8 cellular contexts compared by ENCODE assay signal in the genomic region with DNA sequence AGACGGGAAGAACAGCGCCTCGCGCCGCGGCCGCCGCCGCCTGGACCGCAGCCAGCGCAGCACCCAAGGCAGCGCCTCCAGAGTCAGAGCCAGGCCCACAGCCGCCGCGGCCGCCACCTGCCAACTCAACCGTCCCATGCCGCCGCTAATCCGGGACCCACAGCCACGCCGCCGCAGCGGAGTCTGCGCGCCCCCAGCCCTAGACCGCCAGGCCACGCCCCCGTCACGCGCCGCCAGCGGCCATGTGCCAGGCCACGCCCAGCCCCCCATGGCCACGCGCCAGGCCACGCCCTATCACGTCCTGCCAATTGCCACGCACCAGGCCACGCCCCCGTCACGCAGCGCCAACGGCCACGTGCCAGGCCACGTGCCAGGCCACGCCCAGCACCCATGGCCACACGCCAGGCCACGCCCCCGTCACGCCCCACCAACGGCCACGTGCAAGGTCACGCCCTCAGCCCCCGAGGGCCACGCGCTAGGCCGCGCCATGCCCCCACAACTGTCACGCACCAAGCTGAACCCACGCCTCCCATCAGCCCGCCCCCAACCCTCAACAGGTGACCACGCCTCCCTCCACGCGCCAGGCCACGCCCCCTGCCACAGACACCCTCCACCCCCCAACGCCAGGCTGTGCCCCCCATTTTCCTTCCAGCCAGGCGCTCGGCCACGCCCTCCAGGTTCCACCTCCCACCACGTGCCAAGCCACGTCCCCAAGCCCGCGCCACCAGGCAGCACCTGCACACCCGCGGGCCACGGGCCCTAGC. TPM values are rescaled to one million over a fixed set of nuclear protein-coding genes. Genes with fewer than 3 reads are reported as not detected.
A peak's percentile ranks its signal among the peaks of the same experiment; 100 is the strongest.
DNase-seq lines count a peak whose midpoint lies in the region; ATAC-seq lines count a peak whose summit lies in the region.

A gene with protein sequence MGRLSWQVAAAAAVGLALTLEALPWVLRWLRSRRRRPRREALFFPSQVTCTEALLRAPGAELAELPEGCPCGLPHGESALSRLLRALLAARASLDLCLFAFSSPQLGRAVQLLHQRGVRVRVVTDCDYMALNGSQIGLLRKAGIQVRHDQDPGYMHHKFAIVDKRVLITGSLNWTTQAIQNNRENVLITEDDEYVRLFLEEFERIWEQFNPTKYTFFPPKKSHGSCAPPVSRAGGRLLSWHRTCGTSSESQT (minus strand): TSS at position 185 of the 764 bp plus-strand sequence. CDS start 47 bp downstream, at position 138.

- peak within 1 kb of the TSS; percentile 78 for H3K4me3 Mint-ChIP-seq in stimulated activated effector memory CD8-positive, alpha-beta T cell treated with anti-CD3 and anti-CD28 coated beads, Interleukin-12 subunit alpha, Interleukin-12 subunit beta, amount 100 ng/mL, for 72 hours

- peaks cover 27% of the 10 kb centered on the region for H3K4me1 Mint-ChIP-seq in stimulated activated effector memory CD8-positive, alpha-beta T cell treated with anti-CD3 and anti-CD28 coated beads, Interleukin-12 subunit alpha, Interleukin-12 subunit beta, amount 100 ng/mL, for 72 hours

- peak within 1 kb of the TSS; percentile 95 for H3K27ac Mint-ChIP-seq in stimulated activated effector memory CD8-positive, alpha-beta T cell treated with anti-CD3 and anti-CD28 coated beads, Interleukin-12 subunit alpha, Interleukin-12 subunit beta, amount 100 ng/mL, for 72 hours

- H3K9me3 Mint-ChIP-seq in stimulated activated effector memory CD8-positive, alpha-beta T cell treated with anti-CD3 and anti-CD28 coated beads, Interleukin-12 subunit alpha, Interleukin-12 subunit beta, amount 100 ng/mL, for 72 hours: no peaks in the 10 kb centered on the region

- DNase-seq in NCI-H1436 (lab: John Stamatoyannopoulos, UW): peak; percentile 74
- DNase-seq in NCI-H1436 treated with DMSO at 0.1 percent for 48 hours (lab: John Stamatoyannopoulos, UW): no peak
- peak; percentile 61 for DNase-seq in NCI-H774 (lab: John Stamatoyannopoulos, UW)
- DNase-seq in activated CD4-positive, alpha-beta T cell treated with anti-CD3 and anti-CD28 coated beads, Interleukin-2, amount 50 U/mL, for 1 hour: peak; percentile 93
- DNase-seq in dermis blood vessel endothelial cell: peak; percentile 83
- DNase-seq in mucosa of gallbladder (ENCODE audit: low spot score): peak; percentile 76
- DNase-seq in stimulated activated effector memory CD8-positive, alpha-beta T cell treated with anti-CD3 and anti-CD28 coated beads, Interleukin-12 subunit alpha, Interleukin-12 subunit beta, amount 100 ng/mL, for 72 hours (ENCODE audit: low spot score in 2 of 2): peak; percentile 78 to 94

- peak; percentile 56 for ATAC-seq in HG03159 (IDR thresholded peaks at IDR 0.05; ENCODE audit: unreplicated experiment)
- peak; percentile 72 for ATAC-seq in stimulated activated effector memory CD8-positive, alpha-beta T cell treated with anti-CD3 and anti-CD28 coated beads, Interleukin-12 subunit alpha, Interleukin-12 subunit beta, amount 100 ng/mL, for 72 hours

- H3K36me3 Mint-ChIP-seq in stimulated activated effector memory CD8-positive, alpha-beta T cell treated with anti-CD3 and anti-CD28 coated beads, Interleukin-12 subunit alpha, Interleukin-12 subunit beta, amount 100 ng/mL, for 72 hours: peaks cover 45% of the 10 kb centered on the region

RNA-seq across cellular contexts. Expression of the gene that starts here (rescaled TPM):
- 1.4 and 2.0 TPM in 2 replicates for total RNA-seq in dermis blood vessel endothelial cell
- 6.4 TPM for total RNA-seq in mucosa of gallbladder
